In the genomic region with DNA sequence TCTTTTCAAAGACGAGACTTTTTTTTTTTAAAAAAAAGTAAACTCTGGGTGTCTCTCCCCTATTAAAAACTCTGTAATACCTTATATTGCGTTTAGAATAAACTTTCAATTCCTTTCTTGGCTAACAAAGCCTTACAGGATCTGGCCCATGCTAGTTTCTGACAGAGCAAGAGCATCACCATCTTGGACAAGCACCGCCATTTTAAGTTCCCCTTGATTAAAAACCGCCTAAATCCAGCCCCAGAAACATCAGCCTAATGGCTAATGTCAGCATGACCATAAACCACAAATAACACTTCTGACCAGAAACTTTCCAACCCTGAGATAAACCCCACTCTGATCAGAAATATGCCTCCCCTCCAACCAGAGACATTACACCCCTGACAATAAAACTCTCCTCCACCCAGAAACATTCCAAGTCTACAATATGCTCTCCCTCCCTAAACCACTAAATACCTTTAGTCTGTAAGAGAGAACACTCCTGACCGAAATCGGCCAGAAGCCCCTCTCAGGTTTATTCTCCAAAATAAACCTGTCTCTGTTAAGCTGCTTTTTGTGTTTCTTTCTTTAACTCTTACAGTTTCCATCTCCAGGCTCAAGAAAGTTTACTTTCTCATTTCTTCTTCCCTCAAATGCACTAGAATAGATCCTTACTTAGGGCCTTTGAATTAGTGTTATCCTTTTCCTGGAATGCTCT, we compare ENCODE assay signal across 15 cellular contexts. TPM values are rescaled to one million over a fixed set of nuclear protein-coding genes. Genes with fewer than 3 reads are reported as not detected.
DNase-seq lines count a peak whose midpoint lies in the region; ATAC-seq, FAIRE-seq and TF ChIP-seq lines count a peak whose summit lies in the region.
"Had no signal": no experiment of that assay in that cellular context is flagged by ENCODE, and none has a peak within 500 bp of the region (broad histone marks: within the 10 kb centered on the region; RNA-seq: fewer than 3 reads in every experiment).

No MANE protein-coding gene starts in this region.

- H3K4me1 ChIP-seq in OCI-LY7 (ENCODE audit: insufficient read depth, low read length, poor library complexity, severe bottlenecking) (peaks cover 24% of the 10 kb centered on the region), parathyroid adenoma (no peaks in the 10 kb centered on the region)
- H3K4me1 ChIP-seq: uterus had no signal

- peaks cover 3 to 7% of the 10 kb centered on the region in 2 donors for H3K9me3 Mint-ChIP-seq in activated T-cell treated with anti-CD3 and anti-CD28 coated beads, Interleukin-2, amount 50 U/mL, for 72 hours
- no peaks in the 10 kb centered on the region for H3K9me3 Mint-ChIP-seq in effector memory CD8-positive, alpha-beta T cell

- H3K27ac Mint-ChIP-seq in activated T-cell treated with anti-CD3 and anti-CD28 coated beads, Interleukin-2, amount 50 U/mL, for 72 hours, result no peak overlapping the region
- H3K27ac Mint-ChIP-seq in effector memory CD8-positive, alpha-beta T cell, result peak overlapping the region; percentile 98 to 99

- H2AFZ ChIP-seq in OCI-LY7 (ENCODE audit: low read length) (peak overlapping the region; percentile 99), parathyroid adenoma (peak overlapping the region; percentile 97)

- intact Hi-C loops in OCI-LY7 (cut with micrococcal nuclease; ENCODE audit: unreplicated experiment), result loop anchor here (5.0 to 10.0 kb wide), 5 partner anchors 228 to 974 kb away; no protein-coding TSS in a partner anchor

- H3K4me1 Mint-ChIP-seq in activated T-cell treated with anti-CD3 and anti-CD28 coated beads, Interleukin-2, amount 50 U/mL, for 72 hours (ENCODE audit: low read depth), result peaks cover 39% of the 10 kb centered on the region
- peaks cover 30 to 39% of the 10 kb centered on the region in 2 donors for H3K4me1 Mint-ChIP-seq in effector memory CD8-positive, alpha-beta T cell (ENCODE audit: low read depth in 2 of 2)

- no peak for ATAC-seq in activated T-cell treated with anti-CD3 and anti-CD28 coated beads, Interleukin-2, amount 50 U/mL, for 72 hours (replicated peaks in 1 of 2)
- ATAC-seq in effector memory CD8-positive, alpha-beta T cell (replicated peaks), result no peak
- no peak for ATAC-seq in omental fat pad (ENCODE audit: low FRiP score)

- no peaks in the 10 kb centered on the region for H3K27me3 Mint-ChIP-seq in activated T-cell treated with anti-CD3 and anti-CD28 coated beads, Interleukin-2, amount 50 U/mL, for 72 hours (ENCODE audit: low read depth)
- H3K27me3 Mint-ChIP-seq in effector memory CD8-positive, alpha-beta T cell, result peaks cover 0 to 11% of the 10 kb centered on the region in 2 donors

- H3K9me2 ChIP-seq in OCI-LY7 (ENCODE audit: insufficient read depth, low read length), result no peaks in the 10 kb centered on the region

- peak overlapping the region; percentile 93 for H3K4me2 ChIP-seq in OCI-LY7 (ENCODE audit: low read length)
- H3K4me2 ChIP-seq in parathyroid adenoma (ENCODE audit: low read length), result no peak overlapping the region

- H3K36me3 Mint-ChIP-seq in activated T-cell treated with anti-CD3 and anti-CD28 coated beads, Interleukin-2, amount 50 U/mL, for 72 hours (ENCODE audit: insufficient read depth in 2 of 2), result peaks cover 2 to 13% of the 10 kb centered on the region in 2 donors
- H3K36me3 Mint-ChIP-seq in effector memory CD8-positive, alpha-beta T cell (ENCODE audit: insufficient read depth), result peaks cover 18% of the 10 kb centered on the region
- H3K36me3 Mint-ChIP-seq: mesothelial cell of epicardium had no signal

- H3K9me3 ChIP-seq in OCI-LY7 (ENCODE audit: low read length) (peaks cover 17% of the 10 kb centered on the region; the same call in 1 of the 2 replicates), parathyroid adenoma (ENCODE audit: control insufficient read depth, low read length) (no peaks in the 10 kb centered on the region)
- H3K9me3 ChIP-seq: ascending aorta, uterus had no signal

- POLR2A ChIA-PET in OCI-LY7 (lab: Charles Lee), result interaction anchor here (1.1 kb wide), 1 partner anchor 57 kb away, joined by 3 read pairs; no protein-coding TSS in a partner anchor

- TF ChIP-seq CTCF in OCI-LY7 (conservative IDR thresholded peaks at IDR 0.05; ENCODE audit: low read length), result no peak
- no peak for TF ChIP-seq CTCF in parathyroid adenoma (IDR thresholded peaks at IDR 0.05)
- no peak for TF ChIP-seq CTCF in omental fat pad (IDR thresholded peaks at IDR 0.05)
- TF ChIP-seq CTCF in D721Med (IDR thresholded peaks at IDR 0.05; ENCODE audit: insufficient read depth, missing control alignments), result no peak

- BruUV-seq in OCI-LY7 (replicated peaks; lab: Mats Ljungman, UMichigan), result no TSS peak

- H3K4me3 ChIP-seq in OCI-LY7 (ENCODE audit: low read depth, low read length, poor library complexity, severe bottlenecking) (peak overlapping the region; percentile 82), parathyroid adenoma (ENCODE audit: low read depth, low read length) (no peak overlapping the region)

- no peak for DNase-seq in activated T-cell treated with anti-CD3 and anti-CD28 coated beads, Interleukin-2, amount 50 U/mL, for 72 hours
- no peak for DNase-seq in activated T-cell treated with anti-CD3 and anti-CD28 coated beads, Interleukin-2, amount 50 U/mL, for 48 hours
- DNase-seq in OCI-LY7 (ENCODE audit: low spot score), result no peak
- DNase-seq in effector memory CD8-positive, alpha-beta T cell, result no peak
- DNase-seq in omental fat pad (ENCODE audit: low spot score), result no peak
- no peak for DNase-seq in DMS114 treated with DMSO at 0.1 percent for 48 hours (lab: John Stamatoyannopoulos, UW; ENCODE audit: unreplicated experiment)
- DNase-seq in D721Med (ENCODE audit: insufficient read length, low spot score), result no peak
- DNase-seq: activated CD4-positive, CD25-positive, alpha-beta regulatory T cell treated with anti-CD3 and anti-CD28 coated beads, Interleukin-2, amount 50 U/mL, for 72 hours; GDM1; NCI-H1436 treated with DMSO at 0.1 percent for 48 hours; SJCRH30; uterus had no signal

- H3K27ac ChIP-seq in OCI-LY7 (ENCODE audit: low read depth, low read length, poor library complexity, severe bottlenecking), result peak overlapping the region; percentile 75
- no peak overlapping the region for H3K27ac ChIP-seq in parathyroid adenoma

- H3K36me3 ChIP-seq in OCI-LY7 (ENCODE audit: insufficient read depth, low read length), result peaks cover 7% of the 10 kb centered on the region; the same call in 1 of the 2 replicates
- no peaks in the 10 kb centered on the region for H3K36me3 ChIP-seq in parathyroid adenoma (ENCODE audit: control insufficient read depth, insufficient read depth, low read length)
- H3K36me3 ChIP-seq: ascending aorta, SJCRH30, uterus had no signal

- CTCF ChIA-PET in OCI-LY7 (lab: Charles Lee; ENCODE audit: unreplicated experiment), result no interaction called here

- peaks cover 31% of the 10 kb centered on the region for H3K79me2 ChIP-seq in OCI-LY7 (ENCODE audit: insufficient read depth, low read depth, low read length)
- no peaks in the 10 kb centered on the region for H3K79me2 ChIP-seq in parathyroid adenoma

- no peak for FAIRE-seq in D721Med (lab: Jason Lieb, UNC)

- H4K20me1 ChIP-seq in OCI-LY7 (ENCODE audit: insufficient read depth, low read length), result no peaks in the 10 kb centered on the region

- H3K27me3 ChIP-seq in parathyroid adenoma (ENCODE audit: control insufficient read depth, insufficient read depth, low read length), result no peaks in the 10 kb centered on the region
- H3K27me3 ChIP-seq: ascending aorta, SJCRH30, uterus had no signal

- H3K4me3 Mint-ChIP-seq in activated T-cell treated with anti-CD3 and anti-CD28 coated beads, Interleukin-2, amount 50 U/mL, for 72 hours, result peak overlapping the region; percentile 96 to 98
- H3K4me3 Mint-ChIP-seq in effector memory CD8-positive, alpha-beta T cell, result peak overlapping the region; percentile 94 to 96

- no peak overlapping the region for H3K9ac ChIP-seq in parathyroid adenoma

RNA-seq across cellular contexts. Expression of gene AKAP11, which starts 1.6 kb away (rescaled TPM):
- 10 to 100 TPM; 30.0 to 32.5 TPM for total RNA-seq in activated T-cell treated with anti-CD3 and anti-CD28 coated beads, Interleukin-2, amount 50 U/mL, for 72 hours
- total RNA-seq in OCI-LY7 (2014; rRNA removed; shearing (Covaris generic)), result 12.2 and 13.6 TPM in 2 replicates
- 28.2 and 29.2 TPM in 2 replicates for total RNA-seq in OCI-LY7 (2022)
- 10 to 100 TPM; 20.3 to 42.4 (median 28.4) TPM for total RNA-seq in omental fat pad
